ENCODE assay signal across 1 cellular context in the genomic region with DNA sequence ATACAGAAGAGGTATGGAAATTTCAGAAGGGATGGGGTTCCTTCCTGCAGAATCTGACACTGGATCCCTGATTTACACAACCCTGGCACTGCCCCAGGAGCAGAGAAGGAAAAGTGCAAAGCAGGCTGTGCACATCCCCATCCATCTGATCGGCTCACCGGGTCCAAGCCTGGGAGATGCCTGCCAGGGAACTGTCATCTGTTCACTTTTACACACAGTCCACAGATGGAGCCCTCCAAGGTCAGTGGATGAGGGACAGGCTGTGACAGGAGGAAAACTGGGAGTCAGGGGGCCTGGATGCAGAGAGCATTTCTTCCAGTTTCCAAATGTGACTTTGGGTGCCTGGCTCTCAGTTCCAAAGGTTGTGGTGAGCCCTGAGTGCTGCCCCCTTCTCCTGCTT.
TF ChIP-seq lines count a peak whose summit lies in the region.

No MANE protein-coding gene starts in this region.

TF ChIP-seq in IMR-90, 13 proteins besides CTCF, POLR2A, EP300 and RAD21 (continued from another document):
- TF ChIP-seq, protein P1, sequence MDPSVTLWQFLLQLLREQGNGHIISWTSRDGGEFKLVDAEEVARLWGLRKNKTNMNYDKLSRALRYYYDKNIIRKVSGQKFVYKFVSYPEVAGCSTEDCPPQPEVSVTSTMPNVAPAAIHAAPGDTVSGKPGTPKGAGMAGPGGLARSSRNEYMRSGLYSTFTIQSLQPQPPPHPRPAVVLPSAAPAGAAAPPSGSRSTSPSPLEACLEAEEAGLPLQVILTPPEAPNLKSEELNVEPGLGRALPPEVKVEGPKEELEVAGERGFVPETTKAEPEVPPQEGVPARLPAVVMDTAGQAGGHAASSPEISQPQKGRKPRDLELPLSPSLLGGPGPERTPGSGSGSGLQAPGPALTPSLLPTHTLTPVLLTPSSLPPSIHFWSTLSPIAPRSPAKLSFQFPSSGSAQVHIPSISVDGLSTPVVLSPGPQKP (IDR thresholded peaks at IDR 0.05; ENCODE audit: borderline replicate concordance, low read depth, low read length) = no peak
- TF ChIP-seq BHLHE40 (IDR thresholded peaks at IDR 0.05; ENCODE audit: low read depth, low read length) (no peak), MAFK (IDR thresholded peaks at IDR 0.05; ENCODE audit: low read depth, low read length) (no peak), NFE2L2 (IDR thresholded peaks at IDR 0.05; ENCODE audit: low read depth, low read length) (no peak), MAZ (IDR thresholded peaks at IDR 0.05; ENCODE audit: borderline replicate concordance, low read depth, low read length) (no peak), RCOR1 (IDR thresholded peaks at IDR 0.05; ENCODE audit: insufficient replicate concordance, low read length) (no peak), CHD1 (IDR thresholded peaks at IDR 0.05; ENCODE audit: low read depth, low read length) (no peak), RFX5 (IDR thresholded peaks at IDR 0.05; ENCODE audit: low read depth, low read length) (no peak), CEBPB (IDR thresholded peaks at IDR 0.05; ENCODE audit: low read depth, low read length) (no peak)
- TF ChIP-seq, protein P2, sequence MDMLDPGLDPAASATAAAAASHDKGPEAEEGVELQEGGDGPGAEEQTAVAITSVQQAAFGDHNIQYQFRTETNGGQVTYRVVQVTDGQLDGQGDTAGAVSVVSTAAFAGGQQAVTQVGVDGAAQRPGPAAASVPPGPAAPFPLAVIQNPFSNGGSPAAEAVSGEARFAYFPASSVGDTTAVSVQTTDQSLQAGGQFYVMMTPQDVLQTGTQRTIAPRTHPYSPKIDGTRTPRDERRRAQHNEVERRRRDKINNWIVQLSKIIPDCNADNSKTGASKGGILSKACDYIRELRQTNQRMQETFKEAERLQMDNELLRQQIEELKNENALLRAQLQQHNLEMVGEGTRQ (IDR thresholded peaks at IDR 0.05; ENCODE audit: low read depth, low read length) = no peak
